In the genomic region with DNA sequence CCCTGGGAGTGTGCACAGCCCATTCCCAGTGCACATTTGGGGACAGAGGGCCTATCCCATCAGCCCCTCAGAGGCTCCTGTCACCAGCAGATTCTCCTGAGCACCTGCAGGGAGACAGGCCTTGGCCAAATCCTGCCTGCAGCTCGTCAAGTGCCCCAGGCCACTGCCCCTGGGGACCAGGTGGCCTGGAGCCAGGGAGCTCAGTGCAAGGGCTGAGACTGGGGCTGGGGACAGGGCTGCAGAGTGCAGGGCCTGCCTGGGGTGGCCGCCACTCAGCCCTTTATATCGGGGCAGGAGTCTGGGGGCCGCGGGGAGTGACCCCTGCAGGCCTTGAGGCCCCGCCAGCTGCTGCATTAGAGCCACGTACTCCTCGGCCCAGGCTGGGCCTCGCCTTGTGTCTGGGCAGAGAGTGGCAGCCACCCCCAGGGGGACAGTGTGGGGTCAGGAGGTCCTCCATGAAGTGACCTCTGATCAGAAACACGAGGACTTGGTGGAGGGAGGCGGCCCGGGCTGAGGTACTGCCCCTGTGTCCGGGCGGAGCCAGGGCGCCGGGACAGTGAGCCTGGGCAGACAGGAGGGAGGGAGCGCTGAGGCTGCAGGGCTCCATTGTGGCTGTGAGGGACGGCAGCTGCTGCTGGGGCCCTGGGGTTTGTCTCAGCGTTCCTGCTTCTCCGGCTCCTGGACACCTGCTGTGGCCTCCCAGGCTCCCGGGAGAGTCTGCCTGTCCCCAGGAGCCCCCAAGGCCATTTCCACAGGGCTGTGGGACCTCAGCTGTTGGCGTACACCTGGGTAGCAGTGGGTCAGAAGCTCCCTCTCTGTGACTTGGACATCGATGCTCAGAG, we compare ENCODE assay signal across 1 cellular context.
TF ChIP-seq lines count a peak whose summit lies in the region.

No MANE protein-coding gene starts in this region.

TF ChIP-seq in HepG2, 621 proteins besides CTCF, POLR2A, EP300 and RAD21 (continued from another document and continues in another):
- TF ChIP-seq, protein P1, sequence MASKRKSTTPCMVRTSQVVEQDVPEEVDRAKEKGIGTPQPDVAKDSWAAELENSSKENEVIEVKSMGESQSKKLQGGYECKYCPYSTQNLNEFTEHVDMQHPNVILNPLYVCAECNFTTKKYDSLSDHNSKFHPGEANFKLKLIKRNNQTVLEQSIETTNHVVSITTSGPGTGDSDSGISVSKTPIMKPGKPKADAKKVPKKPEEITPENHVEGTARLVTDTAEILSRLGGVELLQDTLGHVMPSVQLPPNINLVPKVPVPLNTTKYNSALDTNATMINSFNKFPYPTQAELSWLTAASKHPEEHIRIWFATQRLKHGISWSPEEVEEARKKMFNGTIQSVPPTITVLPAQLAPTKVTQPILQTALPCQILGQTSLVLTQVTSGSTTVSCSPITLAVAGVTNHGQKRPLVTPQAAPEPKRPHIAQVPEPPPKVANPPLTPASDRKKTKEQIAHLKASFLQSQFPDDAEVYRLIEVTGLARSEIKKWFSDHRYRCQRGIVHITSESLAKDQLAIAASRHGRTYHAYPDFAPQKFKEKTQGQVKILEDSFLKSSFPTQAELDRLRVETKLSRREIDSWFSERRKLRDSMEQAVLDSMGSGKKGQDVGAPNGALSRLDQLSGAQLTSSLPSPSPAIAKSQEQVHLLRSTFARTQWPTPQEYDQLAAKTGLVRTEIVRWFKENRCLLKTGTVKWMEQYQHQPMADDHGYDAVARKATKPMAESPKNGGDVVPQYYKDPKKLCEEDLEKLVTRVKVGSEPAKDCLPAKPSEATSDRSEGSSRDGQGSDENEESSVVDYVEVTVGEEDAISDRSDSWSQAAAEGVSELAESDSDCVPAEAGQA (IDR thresholded peaks at IDR 0.05; ENCODE audit: low read depth), result no peak
- TF ChIP-seq, protein P1 (CRISPR knock-in tag; IDR thresholded peaks at IDR 0.05; ENCODE audit: borderline replicate concordance), result no peak
- TF ChIP-seq ZNF446 (CRISPR knock-in tag; IDR thresholded peaks at IDR 0.05) (no peak), ZFP62 (CRISPR knock-in tag; IDR thresholded peaks at IDR 0.05) (no peak), EZH2 (conservative IDR thresholded peaks at IDR 0.05; ENCODE audit: low read depth, low read length) (no peak), RNF2 (conservative IDR thresholded peaks at IDR 0.05; ENCODE audit: low read depth) (no peak), TEAD3 (CRISPR knock-in tag; optimal IDR thresholded peaks at IDR 0.05; ENCODE audit: borderline replicate concordance) (no peak), NR1H2 (CRISPR knock-in tag; IDR thresholded peaks at IDR 0.05; ENCODE audit: borderline replicate concordance, low read depth) (no peak), ZNF546 (CRISPR knock-in tag; conservative IDR thresholded peaks at IDR 0.05) (no peak), ZNF556 (CRISPR knock-in tag; IDR thresholded peaks at IDR 0.05; ENCODE audit: borderline replicate concordance) (no peak), CCAR2 (optimal IDR thresholded peaks at IDR 0.05; ENCODE audit: low read depth, low read length) (no peak), ZNF142 (CRISPR knock-in tag; IDR thresholded peaks at IDR 0.05) (no peak), ZFY (CRISPR knock-in tag; IDR thresholded peaks at IDR 0.05) (peak; percentile 37; the same call in 1 of the 2 replicates), ZNF558 (CRISPR knock-in tag; IDR thresholded peaks at IDR 0.05; ENCODE audit: borderline replicate concordance) (no peak), TBL1XR1 (IDR thresholded peaks at IDR 0.05; ENCODE audit: borderline replicate concordance, low read length, partially characterized antibody) (no peak), HNF1A (IDR thresholded peaks at IDR 0.05; ENCODE audit: low read depth) (no peak), HNF1A (CRISPR knock-in tag; IDR thresholded peaks at IDR 0.05; ENCODE audit: borderline replicate concordance) (no peak), DBP (CRISPR knock-in tag; IDR thresholded peaks at IDR 0.05; ENCODE audit: not compliant biosample characterization) (no peak), PPARG (CRISPR knock-in tag; conservative IDR thresholded peaks at IDR 0.05) (0 out of 2 replicates have a peak, but pooled peaks have one; percentile 12)
- TF ChIP-seq, protein P2, sequence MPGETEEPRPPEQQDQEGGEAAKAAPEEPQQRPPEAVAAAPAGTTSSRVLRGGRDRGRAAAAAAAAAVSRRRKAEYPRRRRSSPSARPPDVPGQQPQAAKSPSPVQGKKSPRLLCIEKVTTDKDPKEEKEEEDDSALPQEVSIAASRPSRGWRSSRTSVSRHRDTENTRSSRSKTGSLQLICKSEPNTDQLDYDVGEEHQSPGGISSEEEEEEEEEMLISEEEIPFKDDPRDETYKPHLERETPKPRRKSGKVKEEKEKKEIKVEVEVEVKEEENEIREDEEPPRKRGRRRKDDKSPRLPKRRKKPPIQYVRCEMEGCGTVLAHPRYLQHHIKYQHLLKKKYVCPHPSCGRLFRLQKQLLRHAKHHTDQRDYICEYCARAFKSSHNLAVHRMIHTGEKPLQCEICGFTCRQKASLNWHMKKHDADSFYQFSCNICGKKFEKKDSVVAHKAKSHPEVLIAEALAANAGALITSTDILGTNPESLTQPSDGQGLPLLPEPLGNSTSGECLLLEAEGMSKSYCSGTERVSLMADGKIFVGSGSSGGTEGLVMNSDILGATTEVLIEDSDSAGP (CRISPR knock-in tag; IDR thresholded peaks at IDR 0.05; ENCODE audit: borderline replicate concordance), result peak; percentile 53; the same call in 1 of the 2 replicates
- TF ChIP-seq, protein P3, sequence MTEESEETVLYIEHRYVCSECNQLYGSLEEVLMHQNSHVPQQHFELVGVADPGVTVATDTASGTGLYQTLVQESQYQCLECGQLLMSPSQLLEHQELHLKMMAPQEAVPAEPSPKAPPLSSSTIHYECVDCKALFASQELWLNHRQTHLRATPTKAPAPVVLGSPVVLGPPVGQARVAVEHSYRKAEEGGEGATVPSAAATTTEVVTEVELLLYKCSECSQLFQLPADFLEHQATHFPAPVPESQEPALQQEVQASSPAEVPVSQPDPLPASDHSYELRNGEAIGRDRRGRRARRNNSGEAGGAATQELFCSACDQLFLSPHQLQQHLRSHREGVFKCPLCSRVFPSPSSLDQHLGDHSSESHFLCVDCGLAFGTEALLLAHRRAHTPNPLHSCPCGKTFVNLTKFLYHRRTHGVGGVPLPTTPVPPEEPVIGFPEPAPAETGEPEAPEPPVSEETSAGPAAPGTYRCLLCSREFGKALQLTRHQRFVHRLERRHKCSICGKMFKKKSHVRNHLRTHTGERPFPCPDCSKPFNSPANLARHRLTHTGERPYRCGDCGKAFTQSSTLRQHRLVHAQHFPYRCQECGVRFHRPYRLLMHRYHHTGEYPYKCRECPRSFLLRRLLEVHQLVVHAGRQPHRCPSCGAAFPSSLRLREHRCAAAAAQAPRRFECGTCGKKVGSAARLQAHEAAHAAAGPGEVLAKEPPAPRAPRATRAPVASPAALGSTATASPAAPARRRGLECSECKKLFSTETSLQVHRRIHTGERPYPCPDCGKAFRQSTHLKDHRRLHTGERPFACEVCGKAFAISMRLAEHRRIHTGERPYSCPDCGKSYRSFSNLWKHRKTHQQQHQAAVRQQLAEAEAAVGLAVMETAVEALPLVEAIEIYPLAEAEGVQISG (CRISPR knock-in tag; IDR thresholded peaks at IDR 0.05), result 0 out of 2 replicates have a peak, but pooled peaks have one; percentile 31
